Comparison of ENCODE assay signal across 14 cellular contexts in genomic region chr3:30248423-30248822, GRCh38.
DNase-seq lines count a peak whose midpoint lies in the region; ATAC-seq, FAIRE-seq and TF ChIP-seq lines count a peak whose summit lies in the region.
"Had no signal": no experiment of that assay in that cellular context is flagged by ENCODE, and none has a peak within 500 bp of the region (broad histone marks: within the 10 kb centered on the region; RNA-seq: fewer than 3 reads in every experiment).

No MANE protein-coding gene starts in this region.

- H3K4me3 Mint-ChIP-seq in activated CD4-positive, alpha-beta T cell treated with anti-CD3 and anti-CD28 coated beads, Interleukin-2, amount 10 ng/mL, durations not matched to agents 7 days and 5 days: no peak overlapping the region
- H3K4me3 Mint-ChIP-seq in activated CD4-positive, alpha-beta memory T cell treated with anti-CD3 and anti-CD28 coated beads for 36 hours: no peak overlapping the region
- H3K4me3 Mint-ChIP-seq: dendritic cell treated with granulocyte-macrophage colony-stimulating factor and Interleukin-4, amounts not matched to agents 40 ng/mL and 50 ng/mL, for 4 days; HFFc6 had no signal

- no peak for FAIRE-seq in small intestine (lab: Jason Lieb, UNC)

- CTCF ChIA-PET in activated CD4-positive, alpha-beta T cell treated with anti-CD3 and anti-CD28 coated beads, Interleukin-2, amount 10 ng/mL, durations not matched to agents 7 days and 5 days (lab: Charles Lee): no interaction called here
- CTCF ChIA-PET in activated CD4-positive, alpha-beta memory T cell treated with anti-CD3 and anti-CD28 coated beads for 36 hours (lab: Charles Lee): interaction anchor here (1.4 kb wide), 1 partner anchor 51 kb away, joined by 3 read pairs; no protein-coding TSS in a partner anchor

- H3K9me3 Mint-ChIP-seq in activated CD4-positive, alpha-beta T cell treated with anti-CD3 and anti-CD28 coated beads, Interleukin-2, amount 10 ng/mL, durations not matched to agents 7 days and 5 days: peaks cover 11% of the 10 kb centered on the region
- no peaks in the 10 kb centered on the region for H3K9me3 Mint-ChIP-seq in activated CD4-positive, alpha-beta memory T cell treated with anti-CD3 and anti-CD28 coated beads for 36 hours
- H3K9me3 Mint-ChIP-seq: dendritic cell treated with granulocyte-macrophage colony-stimulating factor and Interleukin-4, amounts not matched to agents 40 ng/mL and 50 ng/mL, for 4 days had no signal

- peaks cover 3% of the 10 kb centered on the region for H3K27me3 Mint-ChIP-seq in activated CD4-positive, alpha-beta T cell treated with anti-CD3 and anti-CD28 coated beads, Interleukin-2, amount 10 ng/mL, durations not matched to agents 7 days and 5 days
- H3K27me3 Mint-ChIP-seq in activated CD4-positive, alpha-beta memory T cell treated with anti-CD3 and anti-CD28 coated beads for 36 hours: peaks cover 3% of the 10 kb centered on the region

- H3K4me1 Mint-ChIP-seq in activated CD4-positive, alpha-beta T cell treated with anti-CD3 and anti-CD28 coated beads, Interleukin-2, amount 10 ng/mL, durations not matched to agents 7 days and 5 days: peaks cover 8% of the 10 kb centered on the region
- H3K4me1 Mint-ChIP-seq in activated CD4-positive, alpha-beta memory T cell treated with anti-CD3 and anti-CD28 coated beads for 36 hours (ENCODE audit: low read depth): peaks cover 6% of the 10 kb centered on the region

- peaks cover 2% of the 10 kb centered on the region for H3K36me3 Mint-ChIP-seq in activated CD4-positive, alpha-beta T cell treated with anti-CD3 and anti-CD28 coated beads, Interleukin-2, amount 10 ng/mL, durations not matched to agents 7 days and 5 days (ENCODE audit: low read depth)
- H3K36me3 Mint-ChIP-seq in activated CD4-positive, alpha-beta memory T cell treated with anti-CD3 and anti-CD28 coated beads for 36 hours: no peaks in the 10 kb centered on the region

- POLR2A ChIA-PET in activated CD4-positive, alpha-beta T cell treated with anti-CD3 and anti-CD28 coated beads, Interleukin-2, amount 10 ng/mL, durations not matched to agents 7 days and 5 days (lab: Charles Lee): no interaction called here
- POLR2A ChIA-PET in activated CD4-positive, alpha-beta memory T cell treated with anti-CD3 and anti-CD28 coated beads for 36 hours (lab: Charles Lee): no interaction called here

- intact Hi-C loops in activated CD4-positive, alpha-beta memory T cell treated with anti-CD3 and anti-CD28 coated beads for 36 hours (cut with micrococcal nuclease): loop anchor here (1.0 kb wide), 1 partner anchor 99 kb away; no protein-coding TSS in a partner anchor
- intact Hi-C loops in breast epithelium (cut with DNase I; ENCODE audit: low total_unique reads): no loop called here

- DNase-seq in activated CD4-positive, alpha-beta T cell treated with anti-CD3 and anti-CD28 coated beads, Interleukin-2, amount 10 ng/mL, durations not matched to agents 7 days and 5 days: no peak
- no peak for DNase-seq in activated CD4-positive, alpha-beta T cell treated with anti-CD3 and anti-CD28 coated beads for 1 hour
- peak; percentile 5 for DNase-seq in small intestine
- DNase-seq in activated CD4-positive, alpha-beta memory T cell treated with anti-CD3 and anti-CD28 coated beads for 36 hours: no peak
- no peak for DNase-seq in breast epithelium (ENCODE audit: low spot score in 2 of 2)
- DNase-seq: glutamatergic neuron, HFFc6, MV-4-11, transverse colon had no signal

- H3K27ac ChIP-seq in small intestine (ENCODE audit: low read depth in 1 of 2, low read length in 1 of 2): no peak overlapping the region
- no peak overlapping the region for H3K27ac ChIP-seq in breast epithelium
- H3K27ac ChIP-seq: prostate gland, transverse colon had no signal

- ATAC-seq in GM21717 (IDR thresholded peaks at IDR 0.05; ENCODE audit: unreplicated experiment): peak; percentile 93
- peak; percentile 81 for ATAC-seq in HG03196 (IDR thresholded peaks at IDR 0.05; ENCODE audit: unreplicated experiment)
- no peak for ATAC-seq in HG03439 (IDR thresholded peaks at IDR 0.05; ENCODE audit: unreplicated experiment)

- H3K4me1 ChIP-seq in small intestine (ENCODE audit: control insufficient read depth in 2 of 2, insufficient read depth in 1 of 2, low read depth in 1 of 2, low read length in 1 of 2) (no peaks in the 10 kb centered on the region), breast epithelium (no peaks in the 10 kb centered on the region)
- H3K4me1 ChIP-seq: prostate gland, transverse colon had no signal

- no peak for TF ChIP-seq POLR2A in breast epithelium (IDR thresholded peaks at IDR 0.05)

- WGBS in small intestine, 3 donors: 18 to 43% (median 43%) methylated on average over 1 of the region's 1 CpG

- H3K27ac Mint-ChIP-seq in activated CD4-positive, alpha-beta T cell treated with anti-CD3 and anti-CD28 coated beads, Interleukin-2, amount 10 ng/mL, durations not matched to agents 7 days and 5 days: peak overlapping the region; percentile 5
- no peak overlapping the region for H3K27ac Mint-ChIP-seq in activated CD4-positive, alpha-beta memory T cell treated with anti-CD3 and anti-CD28 coated beads for 36 hours
- H3K27ac Mint-ChIP-seq: dendritic cell treated with granulocyte-macrophage colony-stimulating factor and Interleukin-4, amounts not matched to agents 40 ng/mL and 50 ng/mL, for 4 days; HFFc6 had no signal

- H3K36me3 ChIP-seq in small intestine (ENCODE audit: control insufficient read depth in 2 of 2, insufficient read depth in 2 of 2, low read length in 2 of 2) (no peaks in the 10 kb centered on the region), breast epithelium (no peaks in the 10 kb centered on the region)
- H3K36me3 ChIP-seq: prostate gland, transverse colon had no signal

- no peak for TF ChIP-seq CTCF in breast epithelium (IDR thresholded peaks at IDR 0.05)

- H3K9me3 ChIP-seq in small intestine (ENCODE audit: control insufficient read depth, low read depth) (no peaks in the 10 kb centered on the region), breast epithelium (no peaks in the 10 kb centered on the region)
- H3K9me3 ChIP-seq: prostate gland, transverse colon had no signal

- H3K27me3 ChIP-seq in small intestine (ENCODE audit: control insufficient read depth in 2 of 2, insufficient read depth in 2 of 2, low read length in 2 of 2): no peaks in the 10 kb centered on the region
- no peaks in the 10 kb centered on the region for H3K27me3 ChIP-seq in breast epithelium
- H3K27me3 ChIP-seq: transverse colon had no signal

- no peak overlapping the region for H3K4me3 ChIP-seq in small intestine (ENCODE audit: low read depth in 1 of 2, low read length in 2 of 2)
- no peak overlapping the region for H3K4me3 ChIP-seq in breast epithelium
- H3K4me3 ChIP-seq: prostate gland, transverse colon had no signal
